1 cellular context compared by ENCODE assay signal in genomic region chr12:122951979-122952892, GRCh38.
TF ChIP-seq lines count a peak whose summit lies in the region.

No MANE protein-coding gene starts in this region.

TF ChIP-seq in K562, 482 proteins besides CTCF, POLR2A, EP300 and RAD21 (continued from another document):
- no peak for TF ChIP-seq MITF (IDR thresholded peaks at IDR 0.05)
- no peak for TF ChIP-seq MED1 (CRISPR knock-in tag; IDR thresholded peaks at IDR 0.05; ENCODE audit: borderline replicate concordance)
- peak; percentile 36; the same call in 1 of the 2 replicates for TF ChIP-seq ZNF263 (CRISPR knock-in tag; IDR thresholded peaks at IDR 0.05; ENCODE audit: borderline replicate concordance)
- TF ChIP-seq XRCC5 (IDR thresholded peaks at IDR 0.05; ENCODE audit: low read depth, low read length) = 0 out of 2 replicates have a peak, but pooled peaks have one; percentile 33
- TF ChIP-seq RCOR1 (IDR thresholded peaks at IDR 0.05; ENCODE audit: borderline replicate concordance in 1 of 2, low read depth in 2 of 2, low read length in 2 of 2) = peak in 1 of 2 experiments; percentile 50; a peak in 1 of 4 replicates
- peak in 1 of 2 experiments; percentile 51; a peak in 1 of 4 replicates for TF ChIP-seq FOXA3 (CRISPR knock-in tag; conservative IDR thresholded peaks at IDR 0.05 in 1 of 2, IDR thresholded peaks at IDR 0.05 in 1 of 2)
- TF ChIP-seq GTF2A2 (tag; IDR thresholded peaks at IDR 0.05) = no peak
- peak; percentile 83 for TF ChIP-seq RB1 (IDR thresholded peaks at IDR 0.05; ENCODE audit: low read depth)
- no peak for TF ChIP-seq CCAR2 (IDR thresholded peaks at IDR 0.05; ENCODE audit: low read depth, low read length)
- TF ChIP-seq TARDBP (IDR thresholded peaks at IDR 0.05) = no peak
- TF ChIP-seq TFAP4 (CRISPR knock-in tag; IDR thresholded peaks at IDR 0.05; ENCODE audit: borderline replicate concordance) = peak; percentile 69; the same call in 1 of the 2 replicates
- TF ChIP-seq LEF1 (IDR thresholded peaks at IDR 0.05) = no peak
- no peak for TF ChIP-seq HMGN3 (IDR thresholded peaks at IDR 0.05; ENCODE audit: borderline replicate concordance, extremely low read depth, insufficient read length, low read depth, low read length)
- TF ChIP-seq RFX7 (CRISPR knock-in tag; IDR thresholded peaks at IDR 0.05) = no peak
- TF ChIP-seq ZNF764 (CRISPR knock-in tag; IDR thresholded peaks at IDR 0.05; ENCODE audit: low read depth) = no peak
- no peak for TF ChIP-seq IRF9 (tag; IDR thresholded peaks at IDR 0.05)
- no peak for TF ChIP-seq SAP30 (IDR thresholded peaks at IDR 0.05; ENCODE audit: borderline replicate concordance, insufficient read depth, low read depth, low read length, poor library complexity, severe bottlenecking)
- TF ChIP-seq ATF6 (CRISPR knock-in tag; IDR thresholded peaks at IDR 0.05) = no peak
- TF ChIP-seq E2F3 (CRISPR knock-in tag; IDR thresholded peaks at IDR 0.05) = no peak
- TF ChIP-seq NFE2 (IDR thresholded peaks at IDR 0.05; ENCODE audit: low read depth) = 0 out of 2 replicates have a peak, but pooled peaks have one; percentile 5
- TF ChIP-seq KDM1A (IDR thresholded peaks at IDR 0.05) = no peak
- no peak for TF ChIP-seq ZFP30 (CRISPR knock-in tag; IDR thresholded peaks at IDR 0.05; ENCODE audit: borderline replicate concordance)
- TF ChIP-seq ZNF583 (CRISPR knock-in tag; IDR thresholded peaks at IDR 0.05) = no peak
- TF ChIP-seq ATF7 (IDR thresholded peaks at IDR 0.05) = 0 out of 2 replicates have a peak, but pooled peaks have one; percentile 28
- TF ChIP-seq CREM (IDR thresholded peaks at IDR 0.05; ENCODE audit: low read depth) = peak; percentile 51; the same call in 1 of the 2 replicates
- TF ChIP-seq ZNF347 (CRISPR knock-in tag; IDR thresholded peaks at IDR 0.05; ENCODE audit: low read depth) = no peak
- no peak for TF ChIP-seq NUFIP1 (IDR thresholded peaks at IDR 0.05; ENCODE audit: partially characterized antibody)
- peak; percentile 44; the same call in 1 of the 2 replicates for TF ChIP-seq MYC (IDR thresholded peaks at IDR 0.05; ENCODE audit: low read depth, low read length)
- TF ChIP-seq MYC (CRISPR knock-in tag; IDR thresholded peaks at IDR 0.05; ENCODE audit: borderline replicate concordance, low read depth) = no peak
- no peak for TF ChIP-seq SRF (CRISPR knock-in tag; IDR thresholded peaks at IDR 0.05)
- TF ChIP-seq KLF6 (CRISPR knock-in tag; IDR thresholded peaks at IDR 0.05; ENCODE audit: borderline replicate concordance) = no peak
- no peak for TF ChIP-seq KDM2B (CRISPR knock-in tag; IDR thresholded peaks at IDR 0.05)
- no peak for TF ChIP-seq COPS2 (conservative IDR thresholded peaks at IDR 0.05)
